Comparison of ENCODE assay signal across 22 cellular contexts in the genomic region with DNA sequence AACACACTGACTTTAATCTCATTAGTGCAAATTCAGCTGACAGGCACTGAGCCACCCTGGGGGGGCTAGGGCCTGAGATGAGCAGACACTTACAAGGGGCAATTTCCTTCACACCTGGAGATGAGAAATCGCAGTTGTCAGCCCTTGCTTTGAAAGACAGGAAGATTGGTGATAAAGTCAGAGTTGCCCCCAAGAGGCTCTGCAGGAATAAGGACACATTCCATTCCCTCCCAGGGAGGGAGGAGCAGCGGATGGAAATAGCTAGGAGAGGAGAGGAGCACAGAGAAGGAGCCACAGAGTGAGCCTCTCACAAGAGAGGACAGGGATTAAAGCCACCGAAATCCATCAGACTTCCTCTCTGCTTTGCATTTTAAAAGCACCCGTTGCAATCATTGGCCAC.
DNase-seq lines count a peak whose midpoint lies in the region; ATAC-seq and TF ChIP-seq lines count a peak whose summit lies in the region.
"Had no signal": no experiment of that assay in that cellular context is flagged by ENCODE, and none has a peak within 500 bp of the region (broad histone marks: within the 10 kb centered on the region; RNA-seq: fewer than 3 reads in every experiment).

No MANE protein-coding gene starts in this region.

- no peak for TF ChIP-seq EP300 in gastroesophageal sphincter (IDR thresholded peaks at IDR 0.05)

- no peak for ATAC-seq in Right ventricle myocardium inferior
- ATAC-seq in GM19463 (IDR thresholded peaks at IDR 0.05; ENCODE audit: unreplicated experiment) = no peak
- ATAC-seq in gastroesophageal sphincter = no peak
- ATAC-seq: CD8-positive, alpha-beta T cell had no signal

- H3K27me3 ChIP-seq in cardiac muscle cell = no peaks in the 10 kb centered on the region
- no peaks in the 10 kb centered on the region for H3K27me3 ChIP-seq in endodermal cell (ENCODE audit: control insufficient read depth, insufficient read depth, low read length, poor library complexity, severe bottlenecking)
- no peaks in the 10 kb centered on the region for H3K27me3 ChIP-seq in layer of hippocampus (ENCODE audit: control insufficient read depth, insufficient read depth, low read length)
- peaks cover 8% of the 10 kb centered on the region for H3K27me3 ChIP-seq in gastroesophageal sphincter

- H3K36me3 Mint-ChIP-seq in endodermal cell (ENCODE audit: low read depth) = no peaks in the 10 kb centered on the region
- H3K36me3 Mint-ChIP-seq: CD8-positive, alpha-beta T cell; IgD-negative memory B cell had no signal

- no peak overlapping the region for H3K9ac ChIP-seq in endodermal cell (ENCODE audit: extremely low read depth, low read length, poor library complexity, severe bottlenecking)

- no peaks in the 10 kb centered on the region for H3K9me3 Mint-ChIP-seq in endodermal cell
- H3K9me3 Mint-ChIP-seq: CD8-positive, alpha-beta T cell had no signal

- H3K9me3 ChIP-seq in cardiac muscle cell (ENCODE audit: low read depth) = no peaks in the 10 kb centered on the region
- H3K9me3 ChIP-seq in endodermal cell (ENCODE audit: control insufficient read depth, low read length) = no peaks in the 10 kb centered on the region
- no peaks in the 10 kb centered on the region for H3K9me3 ChIP-seq in gastroesophageal sphincter
- H3K9me3 ChIP-seq: HAP-1 had no signal

- peak in 1 of 2 donors; percentile 66 for DNase-seq in cardiac muscle cell (ENCODE audit: low read depth in 1 of 2, low spot score in 1 of 2)
- no peak for DNase-seq in Right ventricle myocardium inferior (ENCODE audit: missing footprints)
- peak; percentile 89 for DNase-seq in endodermal cell
- DNase-seq in SKM-1 treated with dmso at 0.1 percent for 144 hours (lab: John Stamatoyannopoulos, UW; ENCODE audit: unreplicated experiment) = no peak
- no peak for DNase-seq in COR-L47 (lab: John Stamatoyannopoulos, UW)
- DNase-seq: CD8-positive, alpha-beta T cell; DMS53; EL; Karpas-422; NCI-H1092; NCI-H1436 treated with DMSO at 0.1 percent for 48 hours; NCI-H2029; NCI-H2171 treated with DMSO at 0.1 percent for 48 hours; NCI-H446; NK-92 treated with Interleukin-12 subunit alpha and Interleukin-12 subunit beta, amount 100 ng/mL, for 24 hours; SHP77 had no signal

- no peak for TF ChIP-seq CTCF in cardiac muscle cell (IDR thresholded peaks at IDR 0.05; ENCODE audit: low read depth, low read length)
- TF ChIP-seq CTCF in endodermal cell (conservative IDR thresholded peaks at IDR 0.05) = no peak
- no peak for TF ChIP-seq CTCF in gastroesophageal sphincter (IDR thresholded peaks at IDR 0.05)

- peaks cover 3% of the 10 kb centered on the region for H3K27me3 Mint-ChIP-seq in endodermal cell (ENCODE audit: insufficient read depth)

- 6 to 10% methylated on average over 3 to 4 of the region's 4 CpGs for WGBS in endodermal cell (ENCODE audit: insufficient coverage in 1 of 2, insufficient read length in 1 of 2), 2 experiments
- 0 to 15% methylated on average over 3 to 4 of the region's 4 CpGs for WGBS in gastroesophageal sphincter (ENCODE audit: low coverage in 1 of 2), 2 donors

- H3K27ac Mint-ChIP-seq in endodermal cell = no peak overlapping the region
- H3K27ac Mint-ChIP-seq: CD8-positive, alpha-beta T cell; IgD-negative memory B cell had no signal

- intact Hi-C loops in Right ventricle myocardium inferior (cut with DNase I) = no loop called here

- H3K27ac ChIP-seq in cardiac muscle cell (peak overlapping the region; percentile 46), endodermal cell (ENCODE audit: low read depth, low read length) (no peak overlapping the region), layer of hippocampus (ENCODE audit: low read depth, low read length) (peak overlapping the region; percentile 2), gastroesophageal sphincter (no peak overlapping the region)
- H3K27ac ChIP-seq: SK-N-MC had no signal

- no peak for TF ChIP-seq POLR2A in gastroesophageal sphincter (IDR thresholded peaks at IDR 0.05)

- peaks cover 5% of the 10 kb centered on the region for H3K4me1 Mint-ChIP-seq in endodermal cell

- H3K36me3 ChIP-seq in cardiac muscle cell = no peaks in the 10 kb centered on the region
- no peaks in the 10 kb centered on the region for H3K36me3 ChIP-seq in endodermal cell (ENCODE audit: control insufficient read depth, insufficient read depth, low read length)
- H3K36me3 ChIP-seq in gastroesophageal sphincter = no peaks in the 10 kb centered on the region
- H3K36me3 ChIP-seq: HAP-1 had no signal

- H3K4me1 ChIP-seq in cardiac muscle cell (ENCODE audit: low read depth) = peaks cover 28% of the 10 kb centered on the region
- peaks cover 9% of the 10 kb centered on the region for H3K4me1 ChIP-seq in endodermal cell (ENCODE audit: control insufficient read depth, insufficient read depth, low read length)
- no peaks in the 10 kb centered on the region for H3K4me1 ChIP-seq in gastroesophageal sphincter
- H3K4me1 ChIP-seq: HAP-1 had no signal

- H3K4me3 Mint-ChIP-seq in endodermal cell = no peak overlapping the region
- H3K4me3 Mint-ChIP-seq: CD8-positive, alpha-beta T cell; IgD-negative memory B cell had no signal

- H3K4me3 ChIP-seq in cardiac muscle cell = no peak overlapping the region
- peak overlapping the region; percentile 21 for H3K4me3 ChIP-seq in endodermal cell (ENCODE audit: low read length)
- H3K4me3 ChIP-seq in gastroesophageal sphincter = no peak overlapping the region
- H3K4me3 ChIP-seq: HAP-1, SK-N-MC had no signal

Comparison
In these comparisons a context has a peak if more than half of its experiments do, and no peak if none do; other contexts are left out.
1. H3K27ac ChIP-seq: peak in cardiac muscle cell (single experiment) and layer of hippocampus (single experiment); none in endodermal cell (single experiment) and gastroesophageal sphincter (0 of 4).